9 cellular contexts compared by ENCODE assay signal in the genomic region with DNA sequence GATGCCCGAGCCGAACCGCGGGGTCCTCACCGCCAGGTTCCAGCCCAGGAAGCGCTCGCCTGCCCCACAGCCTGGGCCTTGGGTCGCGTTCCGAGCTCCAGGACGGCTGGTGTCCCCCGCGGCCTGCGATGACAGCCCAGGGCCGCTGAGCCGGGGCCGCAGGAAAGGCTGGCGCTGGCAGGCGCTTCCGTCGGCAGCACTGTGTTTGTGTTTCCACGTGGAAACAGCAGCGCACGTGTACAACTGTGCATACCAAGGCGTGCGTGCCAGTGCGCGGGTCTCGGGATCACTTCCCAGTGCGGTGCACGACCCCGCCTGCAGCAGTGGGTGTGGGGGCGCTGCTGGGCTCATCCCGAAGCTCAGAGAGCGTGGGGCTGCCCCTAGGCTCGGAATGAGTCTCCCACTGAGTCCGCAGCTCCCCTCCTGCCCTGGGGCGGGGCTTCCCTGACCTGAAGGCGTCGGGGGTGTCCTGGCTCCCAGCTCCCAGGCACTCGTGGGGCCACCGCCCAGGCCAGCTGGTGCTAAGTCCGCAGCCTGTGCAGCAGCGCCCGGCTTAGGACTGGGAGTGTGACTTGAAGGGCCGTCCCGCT. TPM values are rescaled to one million over a fixed set of nuclear protein-coding genes. Genes with fewer than 3 reads are reported as not detected.
DNase-seq lines count a peak whose midpoint lies in the region; ATAC-seq and TF ChIP-seq lines count a peak whose summit lies in the region.
"Had no signal": no experiment of that assay in that cellular context is flagged by ENCODE, and none has a peak within 500 bp of the region (broad histone marks: within the 10 kb centered on the region; RNA-seq: fewer than 3 reads in every experiment).

No MANE protein-coding gene starts in this region.

- peaks cover 0 to 15% (median 1%) of the 10 kb centered on the region in 3 donors for H3K4me1 Mint-ChIP-seq in CD8-positive, alpha-beta memory T cell
- H3K4me1 Mint-ChIP-seq in CD14-positive monocyte = peaks cover 8% of the 10 kb centered on the region

- no peaks in the 10 kb centered on the region for H3K4me1 ChIP-seq in CD8-positive, alpha-beta memory T cell (ENCODE audit: insufficient read depth, low read length)
- no peaks in the 10 kb centered on the region for H3K4me1 ChIP-seq in foreskin keratinocyte
- H3K4me1 ChIP-seq in prostate gland (replicated peaks) = no peaks in the 10 kb centered on the region

- intact Hi-C loops in prostate gland (cut with DNase I) (no loop called here), CD14-positive monocyte (cut with micrococcal nuclease) (no loop called here)

- peak overlapping the region in 1 of 7 donors; percentile 66 for H3K4me3 Mint-ChIP-seq in CD8-positive, alpha-beta memory T cell
- H3K4me3 Mint-ChIP-seq in CD14-positive monocyte = peak overlapping the region in 1 of 2 donors; percentile 31

- H3K36me3 ChIP-seq in CD8-positive, alpha-beta memory T cell (ENCODE audit: insufficient read depth, low read length) = peaks cover 3% of the 10 kb centered on the region
- no peaks in the 10 kb centered on the region for H3K36me3 ChIP-seq in prostate gland

- no peak overlapping the region for H3K27ac ChIP-seq in CD8-positive, alpha-beta memory T cell (ENCODE audit: low read depth, low read length)
- H3K27ac ChIP-seq in foreskin keratinocyte (no peak overlapping the region), prostate gland (peak overlapping the region in 1 of 2 donors; percentile 26)

- H3K36me3 Mint-ChIP-seq in CD8-positive, alpha-beta memory T cell = peaks cover 0 to 37% (median 0%) of the 10 kb centered on the region in 3 donors
- H3K36me3 Mint-ChIP-seq in CD14-positive monocyte = peaks cover 30 to 38% of the 10 kb centered on the region in 2 donors

- ATAC-seq in foreskin keratinocyte = peak; percentile 5

- H3K9me3 Mint-ChIP-seq in CD8-positive, alpha-beta memory T cell = no peaks in the 10 kb centered on the region
- H3K9me3 Mint-ChIP-seq in CD14-positive monocyte = peaks cover 0 to 8% (median 2%) of the 10 kb centered on the region in 7 donors
- H3K9me3 Mint-ChIP-seq: immature natural killer cell had no signal

- H3K27me3 Mint-ChIP-seq in CD8-positive, alpha-beta memory T cell = no peaks in the 10 kb centered on the region
- H3K27me3 Mint-ChIP-seq in CD14-positive monocyte (ENCODE audit: low read depth in 3 of 3) = peaks cover 0 to 3% (median 0%) of the 10 kb centered on the region in 3 donors

- POLR2A ChIA-PET in CD8-positive, alpha-beta memory T cell (lab: Charles Lee) = interaction anchor here (1.9 kb wide), 1 partner anchor 17 kb away, joined by 10 read pairs; a partner anchor contains a TSS

- no peak overlapping the region for H3K27ac Mint-ChIP-seq in CD8-positive, alpha-beta memory T cell
- no peak overlapping the region for H3K27ac Mint-ChIP-seq in CD14-positive monocyte

- CTCF ChIA-PET in CD8-positive, alpha-beta memory T cell (lab: Charles Lee) = interaction anchor here (0.7 to 2.4 kb wide), 9 partner anchors 9 to 293 kb away, joined by 3 to 16 read pairs (median 4); a partner anchor contains a TSS

- DNase-seq in CD8-positive, alpha-beta memory T cell = peak in 1 of 5 donors; percentile 22
- DNase-seq in activated CD4-positive, alpha-beta T cell treated with anti-CD3 and anti-CD28 coated beads, Interleukin-2, amount 50 U/mL, for 48 hours = peak; percentile 16 to 27
- no peak for DNase-seq in foreskin keratinocyte
- DNase-seq in prostate gland (ENCODE audit: low spot score) = no peak
- DNase-seq in NCI-H2081 treated with DMSO at 0.1 percent for 48 hours (lab: John Stamatoyannopoulos, UW) = no peak
- DNase-seq in CD14-positive monocyte (ENCODE audit: low spot score) = no peak
- DNase-seq in UCSD-AML1 (lab: John Stamatoyannopoulos, UW; ENCODE audit: unreplicated experiment) = no peak
- no peak for DNase-seq in SKM-1 (lab: John Stamatoyannopoulos, UW; ENCODE audit: unreplicated experiment)

- TF ChIP-seq POLR2A in prostate gland (IDR thresholded peaks at IDR 0.05) = no peak

- no peaks in the 10 kb centered on the region for H3K27me3 ChIP-seq in CD8-positive, alpha-beta memory T cell (ENCODE audit: insufficient read depth, low read length, poor library complexity, severe bottlenecking)
- no peaks in the 10 kb centered on the region for H3K27me3 ChIP-seq in foreskin keratinocyte
- no peaks in the 10 kb centered on the region for H3K27me3 ChIP-seq in prostate gland (replicated peaks; ENCODE audit: insufficient read depth)

- 36% methylated on average over 31 of the region's 47 CpGs for WGBS in prostate gland

- H3K9me3 ChIP-seq in CD8-positive, alpha-beta memory T cell (ENCODE audit: low read length) = no peaks in the 10 kb centered on the region
- no peaks in the 10 kb centered on the region for H3K9me3 ChIP-seq in prostate gland

- no peak for TF ChIP-seq CTCF in foreskin keratinocyte (conservative IDR thresholded peaks at IDR 0.05)
- no peak for TF ChIP-seq CTCF in prostate gland (IDR thresholded peaks at IDR 0.05)
- no peak for TF ChIP-seq CTCF in CD14-positive monocyte (IDR thresholded peaks at IDR 0.05)

- H3K4me3 ChIP-seq in CD8-positive, alpha-beta memory T cell (ENCODE audit: low read length) = peak overlapping the region; percentile 19
- H3K4me3 ChIP-seq in prostate gland = peak overlapping the region; percentile 20 to 33

RNA-seq across cellular contexts. Expression of a gene that starts 17.2 kb away (rescaled TPM):
- total RNA-seq in CD8-positive, alpha-beta memory T cell = 10 to 100 TPM; 47.8 to 49.8 TPM
- 38.9 TPM for polyA plus RNA-seq in CD8-positive, alpha-beta memory T cell
- total RNA-seq in foreskin keratinocyte (21.3 and 25.8 TPM in 2 replicates), prostate gland (10 to 100 TPM; 30.9 to 61.7 TPM)
- polyA plus RNA-seq in foreskin keratinocyte (21.8 and 29.1 TPM in 2 replicates), CD14-positive monocyte (10 to 100 TPM; 30.8 to 33.8 TPM)

Comparison
In these comparisons a context has a peak if more than half of its experiments do, and no peak if none do; other contexts are left out.
1. DNase-seq: peak in activated CD4-positive, alpha-beta T cell treated with anti-CD3 and anti-CD28 coated beads, Interleukin-2, amount 50 U/mL, for 48 hours (2 of 2); none in foreskin keratinocyte (0 of 2), prostate gland (single experiment), NCI-H2081 treated with DMSO at 0.1 percent for 48 hours (single experiment), CD14-positive monocyte (single experiment), UCSD-AML1 (single experiment) and SKM-1 (single experiment).